16 cellular contexts compared by ENCODE assay signal in genomic region chr11:19696073-19696472, GRCh38. TPM values are rescaled to one million over a fixed set of nuclear protein-coding genes. Genes with fewer than 3 reads are reported as not detected.
"Had no signal": no experiment of that assay in that cellular context is flagged by ENCODE, and none has a peak within 500 bp of the region (broad histone marks: within the 10 kb centered on the region; RNA-seq: fewer than 3 reads in every experiment).

No MANE protein-coding gene starts in this region.

- H3K36me3 ChIP-seq: lower lobe of right lung, ovary, thyroid gland, vagina had no signal

- H3K27ac ChIP-seq: lower lobe of right lung, ovary, vagina, VCaP had no signal

- H3K4me3 ChIP-seq: lower lobe of right lung, ovary, thyroid gland, vagina had no signal

- DNase-seq: activated CD4-positive, alpha-beta T cell treated with anti-CD3 and anti-CD28 coated beads for 1 hour; activated CD4-positive, alpha-beta T cell treated with anti-CD3 and anti-CD28 coated beads, Interleukin-2, amount 50 U/mL, for 48 hours; activated naive CD4-positive, alpha-beta T cell treated with Interleukin-2 at 50 U/mL for 16 hours; anterior cingulate cortex; kidney glomerular epithelial cell; lower lobe of right lung; midbrain; naive thymus-derived CD4-positive, alpha-beta T cell; ovary; T-helper 1 cell; thyroid gland had no signal

- H3K27me3 ChIP-seq: ovary, thyroid gland, vagina had no signal

- H3K9me3 ChIP-seq: lower lobe of right lung, ovary, thyroid gland, vagina had no signal

- ATAC-seq: activated T-helper 17 cell treated with anti-CD3 and anti-CD28 coated beads, Interleukin-2, amount 50 U/mL, for 72 hours; esophagus mucosa; lower lobe of right lung; naive thymus-derived CD4-positive, alpha-beta T cell; stimulated activated effector memory CD8-positive, alpha-beta T cell treated with anti-CD3 and anti-CD28 coated beads, Interleukin-12 subunit alpha, Interleukin-12 subunit beta, amount 100 ng/mL, for 72 hours had no signal

RNA-seq across cellular contexts. Expression of gene NAV2, which starts 16.6 kb away (rescaled TPM):
- polyA plus RNA-seq: naive thymus-derived CD4-positive, alpha-beta T cell had no signal
